ENCODE assay signal across 21 cellular contexts in the genomic region with DNA sequence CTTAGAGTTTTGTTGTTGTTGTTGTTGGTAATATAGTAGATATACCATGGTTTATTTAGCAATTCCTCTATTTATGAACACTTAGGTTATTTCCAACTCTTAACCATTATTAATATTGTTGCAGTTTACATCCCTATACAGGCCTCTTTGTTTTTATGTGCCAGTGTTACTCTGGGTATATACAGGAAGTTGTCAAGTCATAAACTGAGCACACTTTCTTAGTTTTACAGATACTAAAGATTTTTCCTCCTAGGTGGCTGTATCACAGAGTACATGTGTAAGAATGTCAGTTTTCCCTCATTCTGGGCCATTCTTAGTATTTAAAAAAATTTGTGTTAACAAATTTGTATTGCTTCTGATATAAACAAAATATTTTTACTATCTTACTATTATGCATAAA.
DNase-seq lines count a peak whose midpoint lies in the region; ATAC-seq, FAIRE-seq and TF ChIP-seq lines count a peak whose summit lies in the region.
"Had no signal": no experiment of that assay in that cellular context is flagged by ENCODE, and none has a peak within 500 bp of the region (broad histone marks: within the 10 kb centered on the region; RNA-seq: fewer than 3 reads in every experiment).

No MANE protein-coding gene starts in this region.

- peaks cover 0 to 6% of the 10 kb centered on the region in 2 donors for H3K9me3 Mint-ChIP-seq in activated T-cell treated with anti-CD3 and anti-CD28 coated beads, Interleukin-2, amount 50 U/mL, for 72 hours

- H3K9me2 ChIP-seq in SK-N-SH = no peaks in the 10 kb centered on the region

- no peak overlapping the region for H3K4me3 Mint-ChIP-seq in activated T-cell treated with anti-CD3 and anti-CD28 coated beads, Interleukin-2, amount 50 U/mL, for 72 hours
- H3K4me3 Mint-ChIP-seq: CD14-positive monocyte; CD4-positive, alpha-beta memory T cell had no signal

- H3K4me1 ChIP-seq in SK-N-SH (ENCODE audit: control insufficient read depth in 1 of 2, insufficient read depth in 2 of 2, low read depth in 1 of 2, low read length in 1 of 2) = no peaks in the 10 kb centered on the region; a peak in 1 of 4 replicates
- H3K4me1 ChIP-seq in mucosa of descending colon (ENCODE audit: low read depth) = no peaks in the 10 kb centered on the region
- H3K4me1 ChIP-seq: A549, BLaER1 had no signal

- intact Hi-C loops in mucosa of descending colon (cut with DNase I, micrococcal nuclease) = no loop called here
- intact Hi-C loops in head of caudate nucleus (cut with DNase I) = no loop called here

- H3K79me2 ChIP-seq in SK-N-SH (ENCODE audit: insufficient read depth) = no peaks in the 10 kb centered on the region

- TF ChIP-seq RAD21 in SK-N-SH (IDR thresholded peaks at IDR 0.05; ENCODE audit: low read length) = no peak

- H3K27ac ChIP-seq in SK-N-SH (ENCODE audit: low read depth in 2 of 2, low read length in 1 of 2) = no peak overlapping the region
- H3K27ac ChIP-seq: 22Rv1, A549, BLaER1, GM23248, HL-60 had no signal

- no peaks in the 10 kb centered on the region for H3K36me3 Mint-ChIP-seq in activated T-cell treated with anti-CD3 and anti-CD28 coated beads, Interleukin-2, amount 50 U/mL, for 72 hours (ENCODE audit: insufficient read depth in 2 of 2)
- H3K36me3 Mint-ChIP-seq: CD14-positive monocyte; CD4-positive, alpha-beta memory T cell had no signal

- no peaks in the 10 kb centered on the region for H3K36me3 ChIP-seq in SK-N-SH (replicated peaks in 1 of 2; ENCODE audit: control insufficient read depth in 1 of 2, insufficient read depth in 2 of 2, low read length in 1 of 2)
- no peaks in the 10 kb centered on the region for H3K36me3 ChIP-seq in mucosa of descending colon (ENCODE audit: low read depth)
- H3K36me3 ChIP-seq: BLaER1 had no signal

- CTCF ChIA-PET in SK-N-SH (lab: Yijun Ruan, JAX) = no interaction called here

- DNase-seq in SK-N-SH (no peak), mucosa of descending colon (no peak), GM03348 (ENCODE audit: low spot score) (no peak), head of caudate nucleus (no peak)
- DNase-seq in activated T-cell treated with anti-CD3 and anti-CD28 coated beads, Interleukin-2, amount 50 U/mL, for 72 hours = no peak
- DNase-seq: Calu3; CD4-positive, alpha-beta memory T cell; DMS79 treated with DMSO at 0.1 percent for 48 hours; GM23248; HCEC 1CT; IMR-90; KBM-7 had no signal

- H3K27me3 Mint-ChIP-seq in activated T-cell treated with anti-CD3 and anti-CD28 coated beads, Interleukin-2, amount 50 U/mL, for 72 hours (ENCODE audit: low read depth) = no peaks in the 10 kb centered on the region

- H3K4me2 ChIP-seq in SK-N-SH = no peak overlapping the region
- H3K4me2 ChIP-seq: A549, BLaER1 had no signal

- no peak overlapping the region for H2AFZ ChIP-seq in SK-N-SH (ENCODE audit: low read depth)
- H2AFZ ChIP-seq: GM23248 had no signal

- H3K27me3 ChIP-seq in SK-N-SH (ENCODE audit: insufficient read depth) = peaks cover 3% of the 10 kb centered on the region; the same call in 1 of the 2 replicates
- H3K27me3 ChIP-seq: BLaER1 had no signal

- H3F3A ChIP-seq in SK-N-SH (replicated peaks; ENCODE audit: insufficient read depth) = no peaks in the 10 kb centered on the region

- H3K4me3 ChIP-seq in SK-N-SH (ENCODE audit: low read depth in 2 of 2, low read length in 1 of 2) = no peak overlapping the region
- no peak overlapping the region for H3K4me3 ChIP-seq in mucosa of descending colon
- H3K4me3 ChIP-seq: A549, BLaER1, GM23248 had no signal

- no peak overlapping the region for H3K9ac ChIP-seq in SK-N-SH
- H3K9ac ChIP-seq: BLaER1, GM23248 had no signal

- TF ChIP-seq EP300 in SK-N-SH (IDR thresholded peaks at IDR 0.05; ENCODE audit: borderline replicate concordance in 1 of 2, low read depth in 1 of 2, low read length in 1 of 2) = no peak

- POLR2A ChIA-PET in SK-N-SH (lab: Yijun Ruan, JAX) = no interaction called here

- H4K20me1 ChIP-seq in SK-N-SH (ENCODE audit: insufficient read depth) = no peaks in the 10 kb centered on the region
- H4K20me1 ChIP-seq: BLaER1 had no signal

- FAIRE-seq in colon (lab: Jason Lieb, UNC) = peak; percentile 68
- FAIRE-seq: GM12891, GM19239 had no signal

- no peak overlapping the region for H3K27ac Mint-ChIP-seq in activated T-cell treated with anti-CD3 and anti-CD28 coated beads, Interleukin-2, amount 50 U/mL, for 72 hours
- H3K27ac Mint-ChIP-seq: CD14-positive monocyte; CD4-positive, alpha-beta memory T cell had no signal

- no peak for TF ChIP-seq CTCF in SK-N-SH (IDR thresholded peaks at IDR 0.05)
- TF ChIP-seq CTCF in mucosa of descending colon (IDR thresholded peaks at IDR 0.05) = no peak

- H3K4me1 Mint-ChIP-seq in activated T-cell treated with anti-CD3 and anti-CD28 coated beads, Interleukin-2, amount 50 U/mL, for 72 hours (ENCODE audit: low read depth) = no peaks in the 10 kb centered on the region
- H3K4me1 Mint-ChIP-seq: CD14-positive monocyte; CD4-positive, alpha-beta memory T cell had no signal

- H3K9me3 ChIP-seq in SK-N-SH (no peaks in the 10 kb centered on the region), mucosa of descending colon (no peaks in the 10 kb centered on the region)
- H3K9me3 ChIP-seq: A549, BLaER1 had no signal

- ATAC-seq in SK-N-SH treated with all-trans-retinoic acid at 6 μM for 48 hours = 0 out of 3 replicates have a peak, but pooled peaks have one; percentile 22
- peak; percentile 79 for ATAC-seq in mucosa of descending colon
- ATAC-seq in activated T-cell treated with anti-CD3 and anti-CD28 coated beads, Interleukin-2, amount 50 U/mL, for 72 hours (replicated peaks in 1 of 2) = no peak
- ATAC-seq: A549 had no signal

TF ChIP-seq in SK-N-SH treated with all-trans-retinoic acid at 6 μM for 48 hours, 23 proteins besides CTCF, POLR2A, EP300 and RAD21 (continues in another document):
- TF ChIP-seq ISL1 (CRISPR knock-in tag; IDR thresholded peaks at IDR 0.05) (no peak), GLIS3 (CRISPR knock-in tag; IDR thresholded peaks at IDR 0.05) (no peak), ZFP30 (CRISPR knock-in tag; IDR thresholded peaks at IDR 0.05) (no peak)
- TF ChIP-seq, protein P1, sequence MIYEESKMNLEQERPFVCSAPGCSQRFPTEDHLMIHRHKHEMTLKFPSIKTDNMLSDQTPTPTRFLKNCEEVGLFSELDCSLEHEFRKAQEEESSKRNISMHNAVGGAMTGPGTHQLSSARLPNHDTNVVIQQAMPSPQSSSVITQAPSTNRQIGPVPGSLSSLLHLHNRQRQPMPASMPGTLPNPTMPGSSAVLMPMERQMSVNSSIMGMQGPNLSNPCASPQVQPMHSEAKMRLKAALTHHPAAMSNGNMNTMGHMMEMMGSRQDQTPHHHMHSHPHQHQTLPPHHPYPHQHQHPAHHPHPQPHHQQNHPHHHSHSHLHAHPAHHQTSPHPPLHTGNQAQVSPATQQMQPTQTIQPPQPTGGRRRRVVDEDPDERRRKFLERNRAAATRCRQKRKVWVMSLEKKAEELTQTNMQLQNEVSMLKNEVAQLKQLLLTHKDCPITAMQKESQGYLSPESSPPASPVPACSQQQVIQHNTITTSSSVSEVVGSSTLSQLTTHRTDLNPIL (CRISPR knock-in tag; IDR thresholded peaks at IDR 0.05; ENCODE audit: low read depth) = no peak
- TF ChIP-seq, protein P2, sequence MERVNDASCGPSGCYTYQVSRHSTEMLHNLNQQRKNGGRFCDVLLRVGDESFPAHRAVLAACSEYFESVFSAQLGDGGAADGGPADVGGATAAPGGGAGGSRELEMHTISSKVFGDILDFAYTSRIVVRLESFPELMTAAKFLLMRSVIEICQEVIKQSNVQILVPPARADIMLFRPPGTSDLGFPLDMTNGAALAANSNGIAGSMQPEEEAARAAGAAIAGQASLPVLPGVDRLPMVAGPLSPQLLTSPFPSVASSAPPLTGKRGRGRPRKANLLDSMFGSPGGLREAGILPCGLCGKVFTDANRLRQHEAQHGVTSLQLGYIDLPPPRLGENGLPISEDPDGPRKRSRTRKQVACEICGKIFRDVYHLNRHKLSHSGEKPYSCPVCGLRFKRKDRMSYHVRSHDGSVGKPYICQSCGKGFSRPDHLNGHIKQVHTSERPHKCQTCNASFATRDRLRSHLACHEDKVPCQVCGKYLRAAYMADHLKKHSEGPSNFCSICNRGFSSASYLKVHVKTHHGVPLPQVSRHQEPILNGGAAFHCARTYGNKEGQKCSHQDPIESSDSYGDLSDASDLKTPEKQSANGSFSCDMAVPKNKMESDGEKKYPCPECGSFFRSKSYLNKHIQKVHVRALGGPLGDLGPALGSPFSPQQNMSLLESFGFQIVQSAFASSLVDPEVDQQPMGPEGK (CRISPR knock-in tag; IDR thresholded peaks at IDR 0.05; ENCODE audit: borderline replicate concordance) = no peak

TF ChIP-seq in SK-N-SH, 30 proteins besides CTCF, POLR2A, EP300 and RAD21:
- TF ChIP-seq ELF1 (IDR thresholded peaks at IDR 0.05) (no peak), TEAD4 (IDR thresholded peaks at IDR 0.05; ENCODE audit: borderline replicate concordance, insufficient read depth) (no peak), FOXM1 (IDR thresholded peaks at IDR 0.05; ENCODE audit: low read depth) (no peak), CHD2 (IDR thresholded peaks at IDR 0.05; ENCODE audit: low read length, partially characterized antibody) (no peak)
- TF ChIP-seq, protein P3, sequence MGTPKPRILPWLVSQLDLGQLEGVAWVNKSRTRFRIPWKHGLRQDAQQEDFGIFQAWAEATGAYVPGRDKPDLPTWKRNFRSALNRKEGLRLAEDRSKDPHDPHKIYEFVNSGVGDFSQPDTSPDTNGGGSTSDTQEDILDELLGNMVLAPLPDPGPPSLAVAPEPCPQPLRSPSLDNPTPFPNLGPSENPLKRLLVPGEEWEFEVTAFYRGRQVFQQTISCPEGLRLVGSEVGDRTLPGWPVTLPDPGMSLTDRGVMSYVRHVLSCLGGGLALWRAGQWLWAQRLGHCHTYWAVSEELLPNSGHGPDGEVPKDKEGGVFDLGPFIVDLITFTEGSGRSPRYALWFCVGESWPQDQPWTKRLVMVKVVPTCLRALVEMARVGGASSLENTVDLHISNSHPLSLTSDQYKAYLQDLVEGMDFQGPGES (IDR thresholded peaks at IDR 0.05; ENCODE audit: low read depth, low read length) = no peak
- TF ChIP-seq, protein P4, sequence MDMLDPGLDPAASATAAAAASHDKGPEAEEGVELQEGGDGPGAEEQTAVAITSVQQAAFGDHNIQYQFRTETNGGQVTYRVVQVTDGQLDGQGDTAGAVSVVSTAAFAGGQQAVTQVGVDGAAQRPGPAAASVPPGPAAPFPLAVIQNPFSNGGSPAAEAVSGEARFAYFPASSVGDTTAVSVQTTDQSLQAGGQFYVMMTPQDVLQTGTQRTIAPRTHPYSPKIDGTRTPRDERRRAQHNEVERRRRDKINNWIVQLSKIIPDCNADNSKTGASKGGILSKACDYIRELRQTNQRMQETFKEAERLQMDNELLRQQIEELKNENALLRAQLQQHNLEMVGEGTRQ (IDR thresholded peaks at IDR 0.05; ENCODE audit: borderline replicate concordance, low read depth, low read length) = no peak

Comparison
In these comparisons a context has a peak if more than half of its experiments do, and no peak if none do; other contexts are left out.
1. ATAC-seq: peak in SK-N-SH treated with all-trans-retinoic acid at 6 μM for 48 hours (single experiment) and mucosa of descending colon (single experiment); none in activated T-cell treated with anti-CD3 and anti-CD28 coated beads, Interleukin-2, amount 50 U/mL, for 72 hours (0 of 2).